Comparison of ENCODE assay signal across 1 cellular context in genomic region chr4:83125738-83126141, GRCh38.
TF ChIP-seq lines count a peak whose summit lies in the region.

No MANE protein-coding gene starts in this region.

TF ChIP-seq in GM12878, 131 proteins besides CTCF, POLR2A, EP300 and RAD21 (continued from another document):
- TF ChIP-seq RELB (IDR thresholded peaks at IDR 0.05; ENCODE audit: low read depth) (no peak), YBX1 (IDR thresholded peaks at IDR 0.05) (no peak), SUPT20H (IDR thresholded peaks at IDR 0.05; ENCODE audit: borderline replicate concordance, control insufficient read depth, low read depth, low read length) (no peak), CREM (IDR thresholded peaks at IDR 0.05; ENCODE audit: low read depth) (no peak), ZNF274 (IDR thresholded peaks at IDR 0.05; ENCODE audit: insufficient read depth, insufficient read length) (no peak), BMI1 (IDR thresholded peaks at IDR 0.05; ENCODE audit: borderline replicate concordance) (no peak), RB1 (IDR thresholded peaks at IDR 0.05; ENCODE audit: borderline replicate concordance) (no peak), RAD51 (IDR thresholded peaks at IDR 0.05) (no peak)
